In the genomic region with DNA sequence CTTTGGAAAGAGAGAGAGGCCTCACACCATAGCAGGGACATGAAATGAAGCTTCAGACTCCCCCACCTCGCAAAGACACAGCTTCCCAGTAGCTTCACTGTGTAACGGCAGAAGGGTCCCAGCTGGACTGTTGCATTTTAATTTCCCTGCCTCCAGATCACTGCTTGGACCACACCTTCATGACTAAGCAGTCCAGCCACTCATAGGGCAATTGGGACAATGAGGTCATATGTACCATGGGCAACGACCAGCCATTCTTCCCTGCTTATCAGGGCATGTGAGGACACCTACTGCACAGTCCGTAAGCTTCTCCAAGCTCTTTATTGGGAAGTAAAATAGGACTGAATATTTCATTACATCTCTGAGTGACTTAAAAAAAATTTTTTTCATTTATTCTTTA, we compare ENCODE assay signal across 1 cellular context.
TF ChIP-seq lines count a peak whose summit lies in the region.

No MANE protein-coding gene starts in this region.

TF ChIP-seq in WTC11, 78 proteins besides CTCF, POLR2A, EP300 and RAD21 (continued from another document):
- no peak for TF ChIP-seq ZNF512 (CRISPR knock-in tag; IDR thresholded peaks at IDR 0.05; ENCODE audit: borderline replicate concordance)
TF ChIP-seq in WTC11: peak in this region for 0.
